In the genomic region with DNA sequence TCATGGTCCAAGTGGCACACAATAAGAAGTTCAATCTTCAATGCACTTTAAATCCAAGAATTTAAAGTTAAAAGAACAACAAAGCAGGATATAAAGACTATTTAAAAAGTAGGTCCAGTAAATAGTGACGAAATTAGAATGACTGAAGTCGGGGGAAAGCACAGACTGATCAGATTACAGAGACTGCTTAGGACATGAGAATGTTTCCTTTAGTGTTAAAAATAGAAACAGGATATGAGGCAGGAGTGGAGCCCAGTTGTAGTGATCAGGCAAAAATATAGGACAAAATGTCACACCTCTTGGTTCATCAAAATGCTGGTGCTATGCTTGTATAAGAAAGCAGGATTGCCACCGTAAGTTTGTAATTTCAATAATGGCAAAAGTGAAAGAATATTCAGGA, we compare ENCODE assay signal across 11 cellular contexts. TPM values are rescaled to one million over a fixed set of nuclear protein-coding genes. Genes with fewer than 3 reads are reported as not detected.
DNase-seq lines count a peak whose midpoint lies in the region; ATAC-seq and TF ChIP-seq lines count a peak whose summit lies in the region.
"Had no signal": no experiment of that assay in that cellular context is flagged by ENCODE, and none has a peak within 500 bp of the region (broad histone marks: within the 10 kb centered on the region; RNA-seq: fewer than 3 reads in every experiment).

No MANE protein-coding gene starts in this region.

- peak; percentile 31 for DNase-seq in AG09319 (ENCODE audit: extremely low read depth, low read depth)
- DNase-seq in Kasumi-1 (lab: John Stamatoyannopoulos, UW), result peak; percentile 61 to 73
- DNase-seq in chondrocyte (ENCODE audit: low spot score), result no peak
- peak; percentile 25 for DNase-seq in medulla oblongata (ENCODE audit: extremely low spot score)
- no peak for DNase-seq in DMS79 treated with DMSO at 0.1 percent for 48 hours (lab: John Stamatoyannopoulos, UW)
- DNase-seq in DMS 273 (lab: John Stamatoyannopoulos, UW; ENCODE audit: unreplicated experiment), result no peak
- DNase-seq: DMS79 had no signal

- no peak for TF ChIP-seq CTCF in AG09319 (IDR thresholded peaks at IDR 0.05; ENCODE audit: low read depth, low read length)
- no peak for TF ChIP-seq CTCF in chondrocyte (IDR thresholded peaks at IDR 0.05)

- H3K9me3 Mint-ChIP-seq in chondrocyte (ENCODE audit: low read depth), result peaks cover 13% of the 10 kb centered on the region

- H3K36me3 Mint-ChIP-seq in chondrocyte (ENCODE audit: low read depth), result peaks cover 2% of the 10 kb centered on the region

- H3K4me1 Mint-ChIP-seq in chondrocyte (ENCODE audit: low read depth), result peaks cover 19% of the 10 kb centered on the region

- H3K27ac Mint-ChIP-seq in chondrocyte (ENCODE audit: unreplicated experiment), result peak overlapping the region; percentile 94
- H3K27ac Mint-ChIP-seq: activated T-helper 1 cell treated with anti-CD3 and anti-CD28 coated beads, Interleukin-12 subunit alpha, Interleukin-12 subunit beta, Interleukin-2, Interleukin-4 antibody, amounts not matched to agents 30 ng/mL and 10 ng/mL and 1 ng/mL, durations not matched to agents 14 hours and 24 hours and 36 hours had no signal

- ATAC-seq in HG02973 (IDR thresholded peaks at IDR 0.05; ENCODE audit: unreplicated experiment) (no peak), GM18502 (IDR thresholded peaks at IDR 0.05; ENCODE audit: poor library complexity, unreplicated experiment) (no peak)

- no peaks in the 10 kb centered on the region for H3K27me3 Mint-ChIP-seq in chondrocyte (ENCODE audit: low read depth)

- H3K4me3 Mint-ChIP-seq in chondrocyte (ENCODE audit: unreplicated experiment), result peak overlapping the region; percentile 33
- H3K4me3 Mint-ChIP-seq: activated T-helper 1 cell treated with anti-CD3 and anti-CD28 coated beads, Interleukin-12 subunit alpha, Interleukin-12 subunit beta, Interleukin-2, Interleukin-4 antibody, amounts not matched to agents 30 ng/mL and 10 ng/mL and 1 ng/mL, durations not matched to agents 14 hours and 24 hours and 36 hours had no signal

RNA-seq across cellular contexts. Expression of a gene that starts 52.2 kb away (rescaled TPM):
- 0.05 TPM in 1 of 3 replicates, not detected in the others for total RNA-seq in chondrocyte
- total RNA-seq: activated T-helper 1 cell treated with anti-CD3 and anti-CD28 coated beads, Interleukin-12 subunit alpha, Interleukin-12 subunit beta, Interleukin-2, Interleukin-4 antibody, amounts not matched to agents 30 ng/mL and 10 ng/mL and 1 ng/mL, durations not matched to agents 14 hours and 24 hours and 36 hours; SK-MEL-5 had no signal

Comparison
In these comparisons a context has a peak if more than half of its experiments do, and no peak if none do; other contexts are left out.
1. DNase-seq: peak in AG09319 (single experiment), Kasumi-1 (2 of 2) and medulla oblongata (single experiment); none in chondrocyte (single experiment), DMS79 treated with DMSO at 0.1 percent for 48 hours (single experiment) and DMS 273 (single experiment).